ENCODE assay signal across 1 cellular context in the genomic region with DNA sequence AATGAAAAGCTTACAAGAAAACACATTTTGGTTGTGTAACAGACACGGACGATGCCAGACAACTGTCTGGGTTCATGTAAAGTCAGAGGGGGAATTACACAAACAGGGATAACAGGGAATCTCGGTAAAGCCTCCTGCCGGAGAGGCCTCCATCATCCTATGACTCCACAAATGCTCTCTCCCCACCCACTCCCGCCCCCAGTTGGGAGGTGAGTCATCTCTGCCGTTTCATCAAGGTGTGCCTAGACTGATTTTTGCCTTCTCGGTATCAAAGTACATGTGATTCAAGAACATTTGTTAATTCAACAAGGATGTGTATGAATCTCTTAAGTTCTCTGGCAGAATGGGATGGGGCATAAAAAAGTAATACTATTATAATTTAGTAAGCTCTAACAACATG.
TF ChIP-seq lines count a peak whose summit lies in the region.

No MANE protein-coding gene starts in this region.

TF ChIP-seq in IMR-90, 13 proteins besides CTCF, POLR2A, EP300 and RAD21 (continued from another document):
- TF ChIP-seq NFE2L2 (IDR thresholded peaks at IDR 0.05; ENCODE audit: low read depth, low read length) = no peak
